7 cellular contexts compared by ENCODE assay signal in genomic region chr21:36130415-36130762, GRCh38. TPM values are rescaled to one million over a fixed set of nuclear protein-coding genes. Genes with fewer than 3 reads are reported as not detected.
A peak's percentile ranks its signal among the peaks of the same experiment; 100 is the strongest.
DNase-seq lines count a peak whose midpoint lies in the region; ATAC-seq and TF ChIP-seq lines count a peak whose summit lies in the region.
"Not testable (repeated sequence)": the region's sequence is repeated elsewhere in the genome, so short reads cannot be mapped to it uniquely, and the experiment has no call there.

No MANE protein-coding gene starts in this region.

- H2AFZ ChIP-seq in GM23338 = peak overlapping the region; percentile 89; the same call in 1 of the 2 replicates
- not testable (repeated sequence) for H2AFZ ChIP-seq in OCI-LY1 (ENCODE audit: low read length); mesenchymal stem cell (ENCODE audit: low read depth, low read length)

- peaks cover 19% of the 10 kb centered on the region; the same call in 1 of the 2 replicates for H3F3A ChIP-seq in GM23338 (replicated peaks; ENCODE audit: low read depth)
- not testable (repeated sequence) for H3F3A ChIP-seq in OCI-LY1 (ENCODE audit: insufficient read depth, low read length)

- H4K8ac ChIP-seq in mesenchymal stem cell (ENCODE audit: low read length) = not testable (repeated sequence)

- H2BK5ac ChIP-seq in mesenchymal stem cell (ENCODE audit: low read depth, low read length, poor library complexity, severe bottlenecking) = not testable (repeated sequence)

- H3K18ac ChIP-seq in mesenchymal stem cell (ENCODE audit: low read depth in 1 of 2, low read length in 2 of 2) = not testable (repeated sequence)

- not testable (repeated sequence) for TF ChIP-seq CTCF in GM23338 (conservative IDR thresholded peaks at IDR 0.05; ENCODE audit: low read depth in 2 of 2); OCI-LY1 (IDR thresholded peaks at IDR 0.05; ENCODE audit: low read length); activated CD8-positive, alpha-beta T cell treated with anti-CD3 and anti-CD28 coated beads for 36 hours (IDR thresholded peaks at IDR 0.05); brain (conservative IDR thresholded peaks at IDR 0.05); fibroblast of pulmonary artery (IDR thresholded peaks at IDR 0.05; ENCODE audit: low read length, missing control alignments)

- 23% methylated on average over 9 of the region's 18 CpGs for WGBS in mesenchymal stem cell

- not testable (repeated sequence) for H3K23ac ChIP-seq in mesenchymal stem cell (ENCODE audit: low read length in 2 of 2)

- not testable (repeated sequence) for H2BK120ac ChIP-seq in mesenchymal stem cell (ENCODE audit: low read depth, low read length)

- intact Hi-C loops in activated CD8-positive, alpha-beta T cell treated with anti-CD3 and anti-CD28 coated beads for 36 hours (cut with micrococcal nuclease) = not testable (repeated sequence)

- H3K36me3 Mint-ChIP-seq in GM23338 (ENCODE audit: low read depth); activated CD8-positive, alpha-beta T cell treated with anti-CD3 and anti-CD28 coated beads for 36 hours (ENCODE audit: low read depth); brain: not testable (repeated sequence)

- H3K4ac ChIP-seq in mesenchymal stem cell (ENCODE audit: low read depth in 1 of 2, low read length in 2 of 2) = not testable (repeated sequence)

- H3K4me3 ChIP-seq in GM23338 = peak overlapping the region; percentile 56
- peak overlapping the region; percentile 46 for H3K4me3 ChIP-seq in OCI-LY1 (ENCODE audit: low read depth, low read length, poor library complexity, severe bottlenecking)
- H3K4me3 ChIP-seq in fibroblast of pulmonary artery (replicated peaks; ENCODE audit: low read depth, low read length) = peak overlapping the region; percentile 37
- peak overlapping the region in 1 of 2 experiments; percentile 58 for H3K4me3 ChIP-seq in mesenchymal stem cell (ENCODE audit: insufficient read depth in 1 of 2, low read depth in 1 of 2, low read length in 2 of 2)
- H3K4me3 ChIP-seq in skeletal muscle cell (ENCODE audit: low read depth, low read length) = peak overlapping the region; percentile 31

- not testable (repeated sequence) for H3K9ac ChIP-seq in OCI-LY1 (ENCODE audit: low read length)
- peak overlapping the region; percentile 47 for H3K9ac ChIP-seq in mesenchymal stem cell (ENCODE audit: low read length)

- not testable (repeated sequence) for H2BK12ac ChIP-seq in mesenchymal stem cell (ENCODE audit: low read length in 2 of 2)

- H3K27ac ChIP-seq in GM23338 (ENCODE audit: low read depth); OCI-LY1 (ENCODE audit: low read depth, low read length, poor library complexity, severe bottlenecking); mesenchymal stem cell (ENCODE audit: low read length, poor library complexity, severe bottlenecking): not testable (repeated sequence)

- not testable (repeated sequence) for H3K27ac Mint-ChIP-seq in GM23338
- peak overlapping the region; percentile 80 for H3K27ac Mint-ChIP-seq in activated CD8-positive, alpha-beta T cell treated with anti-CD3 and anti-CD28 coated beads for 36 hours
- peak overlapping the region in 2 of 5 experiments; percentile 68 to 74 for H3K27ac Mint-ChIP-seq in brain

- H3K27me3 ChIP-seq in GM23338 (ENCODE audit: insufficient read depth) = peaks cover 41% of the 10 kb centered on the region
- H3K27me3 ChIP-seq in OCI-LY1 (ENCODE audit: insufficient read depth, low read length); mesenchymal stem cell (ENCODE audit: control insufficient read depth in 1 of 2, insufficient read depth in 1 of 2, low read length in 2 of 2): not testable (repeated sequence)

- H2AK5ac ChIP-seq in mesenchymal stem cell (ENCODE audit: low read length, severe bottlenecking) = not testable (repeated sequence)

- H3K4me1 Mint-ChIP-seq in GM23338 = peaks cover 35% of the 10 kb centered on the region
- H3K4me1 Mint-ChIP-seq in activated CD8-positive, alpha-beta T cell treated with anti-CD3 and anti-CD28 coated beads for 36 hours (ENCODE audit: low read depth) = peaks cover 31% of the 10 kb centered on the region
- H3K4me1 Mint-ChIP-seq in brain = peaks cover 17% of the 10 kb centered on the region

- H3K4me1 ChIP-seq in GM23338 (ENCODE audit: insufficient read depth) = peaks cover 24% of the 10 kb centered on the region
- H3K4me1 ChIP-seq in OCI-LY1 (ENCODE audit: insufficient read depth, low read length, severe bottlenecking) = peaks cover 12% of the 10 kb centered on the region
- peaks cover 11% of the 10 kb centered on the region for H3K4me1 ChIP-seq in mesenchymal stem cell (ENCODE audit: control insufficient read depth, insufficient read depth, low read depth, low read length)

- POLR2A ChIA-PET in activated CD8-positive, alpha-beta T cell treated with anti-CD3 and anti-CD28 coated beads for 36 hours (lab: Charles Lee) = interaction anchor here (1.2 kb wide), 1 partner anchor 16 kb away, joined by 3 read pairs; no protein-coding TSS in a partner anchor

- H4K20me1 ChIP-seq in GM23338 (replicated peaks; ENCODE audit: insufficient read depth); OCI-LY1 (ENCODE audit: insufficient read depth, low read length): not testable (repeated sequence)

- H3K9me2 ChIP-seq in GM23338 (ENCODE audit: insufficient read depth); OCI-LY1 (ENCODE audit: low read depth, low read length): not testable (repeated sequence)

- not testable (repeated sequence) for H3K9me3 Mint-ChIP-seq in GM23338; activated CD8-positive, alpha-beta T cell treated with anti-CD3 and anti-CD28 coated beads for 36 hours; brain

- H4K91ac ChIP-seq in mesenchymal stem cell (ENCODE audit: low read length) = not testable (repeated sequence)

- not testable (repeated sequence) for DNase-seq in GM23338 (ENCODE audit: low spot score); activated CD8-positive, alpha-beta T cell treated with anti-CD3 and anti-CD28 coated beads for 36 hours; fibroblast of pulmonary artery (ENCODE audit: low read depth); mesenchymal stem cell; skeletal muscle cell (ENCODE audit: low read depth)

- H3K79me1 ChIP-seq in mesenchymal stem cell (replicated peaks; ENCODE audit: low read length, poor library complexity, severe bottlenecking) = not testable (repeated sequence)

- not testable (repeated sequence) for H3K14ac ChIP-seq in mesenchymal stem cell (ENCODE audit: low read length in 2 of 2)

- not testable (repeated sequence) for H3K36me3 ChIP-seq in GM23338 (ENCODE audit: insufficient read depth); OCI-LY1 (ENCODE audit: insufficient read depth, low read length); mesenchymal stem cell (ENCODE audit: control insufficient read depth in 1 of 2, insufficient read depth in 2 of 2, low read depth in 1 of 2, low read length in 2 of 2)

- not testable (repeated sequence) for H3K9me3 ChIP-seq in OCI-LY1 (ENCODE audit: low read length); mesenchymal stem cell (ENCODE audit: control insufficient read depth, low read length)

- H3K4me2 ChIP-seq in GM23338 = peak overlapping the region; percentile 78
- H3K4me2 ChIP-seq in OCI-LY1 (ENCODE audit: low read length) = peak overlapping the region; percentile 51; the same call in 1 of the 2 replicates
- peak overlapping the region; percentile 52 for H3K4me2 ChIP-seq in mesenchymal stem cell (ENCODE audit: low read length, poor library complexity, severe bottlenecking)

- H3K79me2 ChIP-seq in GM23338 (replicated peaks; ENCODE audit: insufficient read depth); OCI-LY1 (ENCODE audit: insufficient read depth, low read length): not testable (repeated sequence)

- H3K27me3 Mint-ChIP-seq in GM23338 (ENCODE audit: insufficient read depth, low read depth, poor library complexity) (peaks cover 29% of the 10 kb centered on the region), brain (peaks cover 79% of the 10 kb centered on the region)
- H3K27me3 Mint-ChIP-seq in activated CD8-positive, alpha-beta T cell treated with anti-CD3 and anti-CD28 coated beads for 36 hours = not testable (repeated sequence)

- peak overlapping the region; percentile 81 for H3K4me3 Mint-ChIP-seq in GM23338
- peak overlapping the region; percentile 79 for H3K4me3 Mint-ChIP-seq in activated CD8-positive, alpha-beta T cell treated with anti-CD3 and anti-CD28 coated beads for 36 hours
- H3K4me3 Mint-ChIP-seq in brain = peak overlapping the region; percentile 76 to 84 (median 83)

- ATAC-seq in GM23338; activated CD8-positive, alpha-beta T cell treated with anti-CD3 and anti-CD28 coated beads for 36 hours: not testable (repeated sequence)

- CTCF ChIA-PET in activated CD8-positive, alpha-beta T cell treated with anti-CD3 and anti-CD28 coated beads for 36 hours (lab: Charles Lee) = interaction anchor here (1.0 kb wide), 1 partner anchor 22 kb away, joined by 3 read pairs; no protein-coding TSS in a partner anchor

- H2BK15ac ChIP-seq in mesenchymal stem cell (ENCODE audit: low read depth, poor library complexity, severe bottlenecking) = not testable (repeated sequence)

RNA-seq across cellular contexts. Expression of gene CBR3, which starts 4.5 kb away (rescaled TPM):
- 4.0 and 4.6 TPM in 2 replicates for total RNA-seq in GM23338 (2014; rRNA removed; shearing (Covaris generic))
- polyA plus RNA-seq in GM23338 (2016; fragmentation: Nextera tagmentation; extraction: Ambion mirVana) = 8.2 and 8.7 TPM in 2 replicates
- total RNA-seq in activated CD8-positive, alpha-beta T cell treated with anti-CD3 and anti-CD28 coated beads for 36 hours = 10 to 100 TPM; 13.5 to 14.8 TPM
- 9.6 TPM for polyA plus RNA-seq in brain (ENCODE audit: insufficient read depth, low read depth, low replicate concordance)
- polyA plus RNA-seq in mesenchymal stem cell (2013, experiment 1 of 2) = 4.1 TPM
- polyA plus RNA-seq in mesenchymal stem cell (2013, experiment 2 of 2) = 4.1 TPM

RNA-seq across cellular contexts. Expression of gene DOP1B, which starts 26.2 kb away (rescaled TPM):
- 9.9 and 18.0 TPM in 2 replicates for total RNA-seq in GM23338 (2014; rRNA removed; shearing (Covaris generic))
- 2.8 and 4.9 TPM in 2 replicates for polyA plus RNA-seq in GM23338 (2016; fragmentation: Nextera tagmentation; extraction: Ambion mirVana)
- total RNA-seq in activated CD8-positive, alpha-beta T cell treated with anti-CD3 and anti-CD28 coated beads for 36 hours = 10 to 100 TPM; 14.3 to 15.2 TPM
- polyA plus RNA-seq in brain (ENCODE audit: insufficient read depth, low read depth, low replicate concordance) = 24.2 TPM
- 1.8 TPM for polyA plus RNA-seq in mesenchymal stem cell (2013, experiment 1 of 2)
- polyA plus RNA-seq in mesenchymal stem cell (2013, experiment 2 of 2) = 1.8 TPM
